ENCODE assay signal across 14 cellular contexts in the genomic region with DNA sequence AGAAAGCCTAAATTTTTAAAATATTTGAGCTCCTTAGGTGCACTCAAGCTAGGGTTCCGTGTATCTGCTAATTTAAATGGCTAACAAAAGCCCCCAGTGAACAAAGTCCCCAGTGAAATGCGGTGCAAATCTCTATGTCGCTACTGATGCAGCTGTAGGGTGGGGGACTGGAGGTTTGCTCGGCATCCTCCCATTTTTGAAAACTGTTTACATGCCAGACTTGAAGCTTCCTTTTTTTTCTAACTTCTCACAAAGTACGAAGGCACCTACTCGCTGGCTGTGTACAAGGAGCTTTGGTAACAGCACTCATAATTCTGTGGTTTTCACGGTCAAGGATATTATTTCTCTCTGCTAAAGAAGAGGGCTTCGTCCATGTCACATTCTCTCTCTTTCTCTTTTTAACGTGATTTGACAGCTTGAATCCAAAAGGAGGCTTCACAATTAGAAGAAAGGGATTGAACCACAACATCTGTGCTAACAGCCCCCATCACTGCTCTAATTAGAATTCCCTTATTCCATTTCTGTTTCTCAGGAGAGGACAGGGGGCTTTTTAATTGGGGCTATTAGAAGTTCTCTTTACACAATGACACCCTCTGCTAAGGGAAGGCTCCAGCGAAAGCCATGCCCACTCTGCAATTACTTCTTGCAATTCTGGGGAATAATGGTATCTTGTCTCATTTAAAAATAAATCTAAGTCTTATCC. TPM values are rescaled to one million over a fixed set of nuclear protein-coding genes. Genes with fewer than 3 reads are reported as not detected.
A peak's percentile ranks its signal among the peaks of the same experiment; 100 is the strongest.
DNase-seq lines count a peak whose midpoint lies in the region; ATAC-seq and TF ChIP-seq lines count a peak whose summit lies in the region.
"Had no signal": no experiment of that assay in that cellular context is flagged by ENCODE, and none has a peak within 500 bp of the region (broad histone marks: within the 10 kb centered on the region; RNA-seq: fewer than 3 reads in every experiment).

No MANE protein-coding gene starts in this region.

- DNase-seq in mesenchymal stem cell, result no peak
- DNase-seq in stimulated activated naive CD8-positive, alpha-beta T cell treated with anti-CD3 and anti-CD28 coated beads, Interleukin-15, amount 100 ng/mL, for 72 hours, result no peak
- no peak for DNase-seq in A172 (ENCODE audit: low spot score)
- DNase-seq: H7; islet precursor cell; natural killer cell; NCI-H2081; stimulated activated CD4-positive, alpha-beta T cell treated with anti-CD3 and anti-CD28 coated beads, Interleukin-12 subunit alpha, Interleukin-12 subunit beta, amount 100 ng/mL, for 4 hours; stimulated activated CD8-positive, alpha-beta memory T cell treated with anti-CD3 and anti-CD28 coated beads, Interleukin-4, amount 100 ng/mL, for 48 hours had no signal

- peak overlapping the region in 1 of 2 experiments; percentile 41 for H2BK12ac ChIP-seq in mesenchymal stem cell (ENCODE audit: low read length in 2 of 2)

- no peak overlapping the region for H3K4ac ChIP-seq in mesenchymal stem cell (ENCODE audit: low read depth in 1 of 2, low read length in 2 of 2)

- peak; percentile 3 for ATAC-seq in GM18873 (IDR thresholded peaks at IDR 0.05; ENCODE audit: low FRiP score, unreplicated experiment)
- ATAC-seq in stimulated activated naive CD8-positive, alpha-beta T cell treated with anti-CD3 and anti-CD28 coated beads, Interleukin-15, amount 100 ng/mL, for 72 hours, result no peak
- ATAC-seq in HG03460 (IDR thresholded peaks at IDR 0.05; ENCODE audit: unreplicated experiment), result no peak
- ATAC-seq in HG03135 (IDR thresholded peaks at IDR 0.05; ENCODE audit: unreplicated experiment), result no peak
- ATAC-seq: natural killer cell had no signal

- peak overlapping the region in 1 of 2 donors; percentile 69 for H3K4me3 Mint-ChIP-seq in stimulated activated naive CD8-positive, alpha-beta T cell treated with anti-CD3 and anti-CD28 coated beads, Interleukin-15, amount 100 ng/mL, for 72 hours
- H3K4me3 Mint-ChIP-seq: natural killer cell had no signal

- H3K14ac ChIP-seq in mesenchymal stem cell (ENCODE audit: low read length in 2 of 2), result no peak overlapping the region

- peaks cover 2% of the 10 kb centered on the region for H3K79me1 ChIP-seq in mesenchymal stem cell (replicated peaks; ENCODE audit: low read length, poor library complexity, severe bottlenecking)

- H3K4me1 ChIP-seq in BLaER1 (peaks cover 48% of the 10 kb centered on the region), mesenchymal stem cell (ENCODE audit: control insufficient read depth, insufficient read depth, low read depth, low read length) (no peaks in the 10 kb centered on the region)

- H3K36me3 ChIP-seq in BLaER1 (no peaks in the 10 kb centered on the region), mesenchymal stem cell (ENCODE audit: control insufficient read depth in 1 of 2, insufficient read depth in 2 of 2, low read depth in 1 of 2, low read length in 2 of 2) (no peaks in the 10 kb centered on the region)

- H3K27me3 ChIP-seq in BLaER1 (no peaks in the 10 kb centered on the region), mesenchymal stem cell (ENCODE audit: control insufficient read depth in 1 of 2, insufficient read depth in 1 of 2, low read length in 2 of 2) (no peaks in the 10 kb centered on the region)

- H3K27ac Mint-ChIP-seq in stimulated activated naive CD8-positive, alpha-beta T cell treated with anti-CD3 and anti-CD28 coated beads, Interleukin-15, amount 100 ng/mL, for 72 hours, result peak overlapping the region in 1 of 2 donors; percentile 70

- TF ChIP-seq CTCF in VCaP (conservative IDR thresholded peaks at IDR 0.05), result no peak

- no peak overlapping the region for H2BK15ac ChIP-seq in mesenchymal stem cell (ENCODE audit: low read depth, poor library complexity, severe bottlenecking)

- no peak overlapping the region for H2AFZ ChIP-seq in mesenchymal stem cell (ENCODE audit: low read depth, low read length)

- H4K20me1 ChIP-seq in BLaER1, result no peaks in the 10 kb centered on the region

- H3K9ac ChIP-seq in BLaER1, result peak overlapping the region; percentile 54; the same call in 1 of the 2 replicates
- H3K9ac ChIP-seq in mesenchymal stem cell (ENCODE audit: low read length), result no peak overlapping the region

- H3K4me1 Mint-ChIP-seq in stimulated activated naive CD8-positive, alpha-beta T cell treated with anti-CD3 and anti-CD28 coated beads, Interleukin-15, amount 100 ng/mL, for 72 hours, result peaks cover 71% of the 10 kb centered on the region
- H3K4me1 Mint-ChIP-seq: natural killer cell had no signal

- H3K9me3 ChIP-seq in BLaER1 (0 out of 2 replicates have a peak, but pooled peaks cover 3% of the 10 kb centered on the region), mesenchymal stem cell (ENCODE audit: control insufficient read depth, low read length) (no peaks in the 10 kb centered on the region)

- WGBS in mesenchymal stem cell, result 66% methylated on average over 9 of the region's 10 CpGs

- H3K4me2 ChIP-seq in BLaER1, result peak overlapping the region; percentile 80
- H3K4me2 ChIP-seq in mesenchymal stem cell (ENCODE audit: low read length, poor library complexity, severe bottlenecking), result no peak overlapping the region

- no peaks in the 10 kb centered on the region for H3K27me3 Mint-ChIP-seq in stimulated activated naive CD8-positive, alpha-beta T cell treated with anti-CD3 and anti-CD28 coated beads, Interleukin-15, amount 100 ng/mL, for 72 hours

- H3K4me3 ChIP-seq in BLaER1, result peak overlapping the region; percentile 38; the same call in 1 of the 2 replicates
- H3K4me3 ChIP-seq in mesenchymal stem cell (ENCODE audit: insufficient read depth in 1 of 2, low read depth in 1 of 2, low read length in 2 of 2), result no peak overlapping the region

- H2AK5ac ChIP-seq in mesenchymal stem cell (ENCODE audit: low read length, severe bottlenecking), result no peak overlapping the region

- no peak overlapping the region for H2BK5ac ChIP-seq in mesenchymal stem cell (ENCODE audit: low read depth, low read length, poor library complexity, severe bottlenecking)

- H4K91ac ChIP-seq in mesenchymal stem cell (ENCODE audit: low read length), result no peak overlapping the region

- H3K18ac ChIP-seq in mesenchymal stem cell (ENCODE audit: low read depth in 1 of 2, low read length in 2 of 2), result peak overlapping the region in 1 of 2 experiments; percentile 61

- peak overlapping the region; percentile 45 for H2BK120ac ChIP-seq in mesenchymal stem cell (ENCODE audit: low read depth, low read length)

- H3K27ac ChIP-seq in BLaER1 (peak overlapping the region; percentile 49), VCaP (peak overlapping the region; percentile 85), mesenchymal stem cell (ENCODE audit: low read length, poor library complexity, severe bottlenecking) (no peak overlapping the region)

- no peak overlapping the region for H4K8ac ChIP-seq in mesenchymal stem cell (ENCODE audit: low read length)

- H3K23ac ChIP-seq in mesenchymal stem cell (ENCODE audit: low read length in 2 of 2), result no peak overlapping the region

- no peaks in the 10 kb centered on the region for H3K9me3 Mint-ChIP-seq in stimulated activated naive CD8-positive, alpha-beta T cell treated with anti-CD3 and anti-CD28 coated beads, Interleukin-15, amount 100 ng/mL, for 72 hours
- H3K9me3 Mint-ChIP-seq: natural killer cell had no signal

RNA-seq across cellular contexts. Expression of a gene that starts 46.7 kb away (rescaled TPM):
- polyA plus RNA-seq in mesenchymal stem cell (2013, experiment 1 of 2), result 7.1 TPM
- polyA plus RNA-seq in mesenchymal stem cell (2013, experiment 2 of 2), result 7.5 TPM
- 0.19 and 0.81 TPM in 2 replicates for total RNA-seq in A172 (2014; rRNA removed; shearing (Covaris generic))
- total RNA-seq: H7 had no signal
